Comparison of ENCODE assay signal across 12 cellular contexts in the genomic region with DNA sequence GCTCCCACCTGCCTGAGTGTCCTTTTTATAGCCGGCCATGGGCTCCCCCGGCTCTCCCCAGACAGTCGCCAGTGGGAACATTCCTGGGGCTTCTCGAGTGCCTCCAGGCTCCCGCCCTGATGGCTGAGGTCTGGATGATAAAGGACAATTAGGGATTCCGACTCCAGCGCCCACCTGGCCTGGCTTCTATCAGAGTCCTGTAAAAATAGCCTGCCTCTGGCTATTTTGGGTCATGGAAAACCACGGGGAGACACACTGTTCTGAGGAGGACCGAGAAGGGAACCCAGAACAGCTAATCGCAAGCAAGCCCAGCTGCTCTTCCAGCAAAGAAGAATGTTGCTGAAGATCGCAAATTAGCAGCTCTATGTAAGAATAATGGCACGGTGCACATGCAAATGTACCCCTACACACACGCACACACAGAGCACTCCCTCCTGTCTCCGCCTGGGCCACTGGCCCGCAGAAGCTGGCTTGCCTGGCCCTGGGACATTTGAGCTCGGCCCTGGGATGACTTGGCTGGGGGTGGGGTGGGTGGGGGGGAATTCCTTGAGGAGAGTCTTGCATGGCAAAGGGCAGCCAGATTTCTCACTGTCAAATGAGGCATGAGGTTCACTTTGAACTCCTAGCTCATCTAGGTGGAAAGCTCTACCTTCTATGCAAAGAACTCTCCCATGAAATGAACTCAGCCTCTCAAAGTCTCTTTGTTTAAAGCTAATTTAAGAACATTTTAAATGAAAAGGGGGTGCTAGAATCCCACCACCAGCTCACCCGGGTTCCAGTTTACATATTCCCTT. TPM values are rescaled to one million over a fixed set of nuclear protein-coding genes. Genes with fewer than 3 reads are reported as not detected.
DNase-seq lines count a peak whose midpoint lies in the region; ATAC-seq and TF ChIP-seq lines count a peak whose summit lies in the region.
"Had no signal": no experiment of that assay in that cellular context is flagged by ENCODE, and none has a peak within 500 bp of the region (broad histone marks: within the 10 kb centered on the region; RNA-seq: fewer than 3 reads in every experiment).

No MANE protein-coding gene starts in this region.

- H3K4me1 Mint-ChIP-seq in dendritic cell treated with granulocyte-macrophage colony-stimulating factor and Interleukin-4, amounts not matched to agents 40 ng/mL and 50 ng/mL, for 4 days (ENCODE audit: low read depth): peaks cover 41% of the 10 kb centered on the region

- H2AFZ ChIP-seq in SK-N-SH (ENCODE audit: low read depth): no peak overlapping the region

- no peak for TF ChIP-seq RAD21 in SK-N-SH (IDR thresholded peaks at IDR 0.05; ENCODE audit: low read length)

- POLR2A ChIA-PET in SK-N-SH (lab: Yijun Ruan, JAX): no interaction called here

- WGBS in SK-N-SH (ENCODE audit: low lambda C conversion rate): 30% methylated on average over 16 of the region's 17 CpGs
- 37 to 45% methylated on average over 10 to 11 of the region's 17 CpGs for WGBS in mesodermal cell (ENCODE audit: insufficient coverage in 2 of 2), 2 experiments
- WGBS in aorta, 2 donors: 47 to 52% methylated on average over 17 of the region's 17 CpGs

- no peak overlapping the region for H3K4me3 Mint-ChIP-seq in dendritic cell treated with granulocyte-macrophage colony-stimulating factor and Interleukin-4, amounts not matched to agents 40 ng/mL and 50 ng/mL, for 4 days
- H3K4me3 Mint-ChIP-seq: activated T-helper 1 cell treated with anti-CD3 and anti-CD28 coated beads, Interleukin-12 subunit alpha, Interleukin-12 subunit beta, Interleukin-2, Interleukin-4 antibody, amounts not matched to agents 30 ng/mL and 10 ng/mL and 1 ng/mL, durations not matched to agents 14 hours and 24 hours and 36 hours had no signal

- H3K27ac ChIP-seq in SK-N-SH (ENCODE audit: low read depth in 2 of 2, low read length in 1 of 2) (no peak overlapping the region), mesodermal cell (ENCODE audit: low read depth, low read length, severe bottlenecking) (peak overlapping the region; percentile 16), aorta (ENCODE audit: low read depth in 1 of 2, low read length in 2 of 2) (no peak overlapping the region)

- DNase-seq in SK-N-SH (peak; percentile 65), aorta (peak; percentile 34 to 38), GM03348 (ENCODE audit: low spot score) (no peak)
- DNase-seq in effector CD4-positive, alpha-beta T cell: no peak
- DNase-seq: 8988T, Kasumi-1, midbrain had no signal

- peak overlapping the region; percentile 15 for H3K27ac Mint-ChIP-seq in dendritic cell treated with granulocyte-macrophage colony-stimulating factor and Interleukin-4, amounts not matched to agents 40 ng/mL and 50 ng/mL, for 4 days
- H3K27ac Mint-ChIP-seq: activated T-helper 1 cell treated with anti-CD3 and anti-CD28 coated beads, Interleukin-12 subunit alpha, Interleukin-12 subunit beta, Interleukin-2, Interleukin-4 antibody, amounts not matched to agents 30 ng/mL and 10 ng/mL and 1 ng/mL, durations not matched to agents 14 hours and 24 hours and 36 hours had no signal

- H3K4me3 ChIP-seq in SK-N-SH (ENCODE audit: low read depth in 2 of 2, low read length in 1 of 2): no peak overlapping the region
- H3K4me3 ChIP-seq in mesodermal cell (ENCODE audit: extremely low read depth, insufficient read depth, low read length, poor library complexity, severe bottlenecking): no peak overlapping the region
- no peak overlapping the region for H3K4me3 ChIP-seq in aorta (ENCODE audit: low read length in 2 of 2)

- H3K9me3 Mint-ChIP-seq in dendritic cell treated with granulocyte-macrophage colony-stimulating factor and Interleukin-4, amounts not matched to agents 40 ng/mL and 50 ng/mL, for 4 days: no peaks in the 10 kb centered on the region
- H3K9me3 Mint-ChIP-seq: activated T-helper 1 cell treated with anti-CD3 and anti-CD28 coated beads, Interleukin-12 subunit alpha, Interleukin-12 subunit beta, Interleukin-2, Interleukin-4 antibody, amounts not matched to agents 30 ng/mL and 10 ng/mL and 1 ng/mL, durations not matched to agents 14 hours and 24 hours and 36 hours had no signal

- H3K36me3 Mint-ChIP-seq in dendritic cell treated with granulocyte-macrophage colony-stimulating factor and Interleukin-4, amounts not matched to agents 40 ng/mL and 50 ng/mL, for 4 days (ENCODE audit: low read depth): no peaks in the 10 kb centered on the region

- H3F3A ChIP-seq in SK-N-SH (replicated peaks; ENCODE audit: insufficient read depth): no peaks in the 10 kb centered on the region

- no peak overlapping the region for H3K4me2 ChIP-seq in SK-N-SH

- H3K79me2 ChIP-seq in SK-N-SH (ENCODE audit: insufficient read depth): no peaks in the 10 kb centered on the region

- TF ChIP-seq CTCF in SK-N-SH (IDR thresholded peaks at IDR 0.05): no peak

- H3K27me3 ChIP-seq in SK-N-SH (ENCODE audit: insufficient read depth) (peaks cover 7% of the 10 kb centered on the region; the same call in 1 of the 2 replicates), aorta (ENCODE audit: control insufficient read depth in 1 of 2, insufficient read depth in 2 of 2, low read length in 1 of 2) (no peaks in the 10 kb centered on the region)

- H3K27me3 Mint-ChIP-seq in dendritic cell treated with granulocyte-macrophage colony-stimulating factor and Interleukin-4, amounts not matched to agents 40 ng/mL and 50 ng/mL, for 4 days: peaks cover 2% of the 10 kb centered on the region

- H3K9me3 ChIP-seq in SK-N-SH (no peaks in the 10 kb centered on the region), mesodermal cell (ENCODE audit: control insufficient read depth, low read length) (no peaks in the 10 kb centered on the region), aorta (ENCODE audit: control insufficient read depth, low read length) (no peaks in the 10 kb centered on the region)

- CTCF ChIA-PET in SK-N-SH (lab: Yijun Ruan, JAX): interaction anchor here (1.0 to 1.7 kb wide), 4 partner anchors 26 to 90 kb away, joined by 4 to 6 read pairs (median 5); no protein-coding TSS in a partner anchor

- H3K9me2 ChIP-seq in SK-N-SH: no peaks in the 10 kb centered on the region

- intact Hi-C loops in dendritic cell treated with granulocyte-macrophage colony-stimulating factor and Interleukin-4, amounts not matched to agents 40 ng/mL and 50 ng/mL, for 4 days (cut with micrococcal nuclease): no loop called here
- intact Hi-C loops in aorta (cut with DNase I): no loop called here

- H3K36me3 ChIP-seq in SK-N-SH (replicated peaks in 1 of 2; ENCODE audit: control insufficient read depth in 1 of 2, insufficient read depth in 2 of 2, low read length in 1 of 2): no peaks in the 10 kb centered on the region
- H3K36me3 ChIP-seq in mesodermal cell (ENCODE audit: control insufficient read depth, insufficient read depth, low read length): no peaks in the 10 kb centered on the region
- no peaks in the 10 kb centered on the region for H3K36me3 ChIP-seq in aorta (ENCODE audit: control insufficient read depth in 1 of 2, insufficient read depth in 2 of 2, low read length in 1 of 2)

- H3K4me1 ChIP-seq in SK-N-SH (ENCODE audit: control insufficient read depth in 1 of 2, insufficient read depth in 2 of 2, low read depth in 1 of 2, low read length in 1 of 2) (peaks cover 0 to 17% of the 10 kb centered on the region in 2 experiments; a peak in 1 of 4 replicates), mesodermal cell (ENCODE audit: control insufficient read depth, insufficient read depth, low read length, poor library complexity, severe bottlenecking) (peaks cover 21% of the 10 kb centered on the region), aorta (ENCODE audit: control insufficient read depth in 1 of 2, insufficient read depth in 2 of 2, low read length in 2 of 2) (no peaks in the 10 kb centered on the region)

- H3K9ac ChIP-seq in SK-N-SH: no peak overlapping the region

- no peaks in the 10 kb centered on the region for H4K20me1 ChIP-seq in SK-N-SH (ENCODE audit: insufficient read depth)

- no peak for ATAC-seq in SK-N-SH treated with all-trans-retinoic acid at 6 μM for 48 hours
- no peak for ATAC-seq in aorta (ENCODE audit: low FRiP score)
- no peak for ATAC-seq in activated CD4-positive, CD25-positive, alpha-beta regulatory T cell treated with anti-CD3 and anti-CD28 coated beads, Interleukin-2, amount 50 U/mL, for 24 hours

- peak in 1 of 2 experiments; percentile 58; a peak in 2 of 4 replicates for TF ChIP-seq EP300 in SK-N-SH (IDR thresholded peaks at IDR 0.05; ENCODE audit: borderline replicate concordance in 1 of 2, low read depth in 1 of 2, low read length in 1 of 2)

TF ChIP-seq in SK-N-SH, 30 proteins besides CTCF, POLR2A, EP300 and RAD21 (continues in another document):
- TF ChIP-seq, protein P1, sequence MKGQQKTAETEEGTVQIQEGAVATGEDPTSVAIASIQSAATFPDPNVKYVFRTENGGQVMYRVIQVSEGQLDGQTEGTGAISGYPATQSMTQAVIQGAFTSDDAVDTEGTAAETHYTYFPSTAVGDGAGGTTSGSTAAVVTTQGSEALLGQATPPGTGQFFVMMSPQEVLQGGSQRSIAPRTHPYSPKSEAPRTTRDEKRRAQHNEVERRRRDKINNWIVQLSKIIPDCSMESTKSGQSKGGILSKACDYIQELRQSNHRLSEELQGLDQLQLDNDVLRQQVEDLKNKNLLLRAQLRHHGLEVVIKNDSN (IDR thresholded peaks at IDR 0.05; ENCODE audit: borderline replicate concordance, low read depth): no peak
- TF ChIP-seq CHD2 (IDR thresholded peaks at IDR 0.05; ENCODE audit: low read length, partially characterized antibody) (no peak), RFX5 (IDR thresholded peaks at IDR 0.05; ENCODE audit: low read length) (no peak), FOSL2 (IDR thresholded peaks at IDR 0.05; ENCODE audit: borderline replicate concordance, low read depth) (no peak), FOXJ3 (CRISPR knock-in tag; IDR thresholded peaks at IDR 0.05) (no peak)

TF ChIP-seq in SK-N-SH treated with all-trans-retinoic acid at 6 μM for 48 hours, 23 proteins besides CTCF, POLR2A, EP300 and RAD21:
- no peak for TF ChIP-seq ZNF565 (CRISPR knock-in tag; conservative IDR thresholded peaks at IDR 0.05; ENCODE audit: low read depth)
- no peak for TF ChIP-seq RARB (CRISPR knock-in tag; IDR thresholded peaks at IDR 0.05)
- TF ChIP-seq ZFP3 (CRISPR knock-in tag; IDR thresholded peaks at IDR 0.05): no peak
- no peak for TF ChIP-seq ZNF8 (CRISPR knock-in tag; IDR thresholded peaks at IDR 0.05)
- no peak for TF ChIP-seq ZC3H10 (CRISPR knock-in tag; IDR thresholded peaks at IDR 0.05)
- no peak for TF ChIP-seq ESRRG (CRISPR knock-in tag; IDR thresholded peaks at IDR 0.05)

RNA-seq across cellular contexts. Expression of a gene that starts 55.3 kb away (rescaled TPM):
- polyA plus RNA-seq in SK-N-SH (2012; rRNA removed): not detected in 2 replicates
- polyA plus RNA-seq in SK-N-SH (2012; cell fraction: cytosol; rRNA removed): not detected in 2 replicates
- not detected in 2 replicates for polyA plus RNA-seq in SK-N-SH (2012; cell fraction: nucleus; rRNA removed)
- polyA plus RNA-seq in mesodermal cell (2013, experiment 1 of 2): not detected
- 0.10 TPM for polyA plus RNA-seq in mesodermal cell (2013, experiment 2 of 2)
- total RNA-seq in aorta: not detected
- polyA plus RNA-seq in aorta: not detected
- total RNA-seq: activated T-helper 1 cell treated with anti-CD3 and anti-CD28 coated beads, Interleukin-12 subunit alpha, Interleukin-12 subunit beta, Interleukin-2, Interleukin-4 antibody, amounts not matched to agents 30 ng/mL and 10 ng/mL and 1 ng/mL, durations not matched to agents 14 hours and 24 hours and 36 hours had no signal

Comparison
In these comparisons a context has a peak if more than half of its experiments do, and no peak if none do; other contexts are left out.
1. DNase-seq: peak in SK-N-SH (single experiment) and aorta (2 of 2); none in GM03348 (single experiment) and effector CD4-positive, alpha-beta T cell (single experiment).